In genomic region chr20:19658137-19658536, GRCh38 we compare ENCODE assay signal across 10 cellular contexts.
DNase-seq lines count a peak whose midpoint lies in the region; ATAC-seq and TF ChIP-seq lines count a peak whose summit lies in the region.
"Had no signal": no experiment of that assay in that cellular context is flagged by ENCODE, and none has a peak within 500 bp of the region (broad histone marks: within the 10 kb centered on the region; RNA-seq: fewer than 3 reads in every experiment).

No MANE protein-coding gene starts in this region.

- no peak for TF ChIP-seq POLR2A in GM18505 (IDR thresholded peaks at IDR 0.05; ENCODE audit: borderline replicate concordance, extremely low read depth, insufficient read depth, insufficient read length)

- no peaks in the 10 kb centered on the region for H3K9me3 Mint-ChIP-seq in activated T-cell treated with anti-CD3 and anti-CD28 coated beads, Interleukin-2, amount 50 U/mL, for 72 hours
- H3K9me3 Mint-ChIP-seq in glutamatergic neuron (ENCODE audit: unreplicated experiment) = peaks cover 3% of the 10 kb centered on the region

- no peak for DNase-seq in T-helper 17 cell
- DNase-seq in activated T-cell treated with anti-CD3 and anti-CD28 coated beads, Interleukin-2, amount 50 U/mL, for 72 hours = no peak
- no peak for DNase-seq in stimulated activated CD4-positive, alpha-beta T cell treated with anti-CD3 and anti-CD28 coated beads, Interleukin-4, amount 100 ng/mL, for 4 hours
- DNase-seq in NCI-H526 treated with DMSO at 0.1 percent for 48 hours (lab: John Stamatoyannopoulos, UW) = no peak
- DNase-seq in glutamatergic neuron = no peak
- DNase-seq: amygdala, mammary epithelial cell had no signal

- no peak overlapping the region for H3K27ac Mint-ChIP-seq in T-helper 17 cell
- no peak overlapping the region for H3K27ac Mint-ChIP-seq in activated T-cell treated with anti-CD3 and anti-CD28 coated beads, Interleukin-2, amount 50 U/mL, for 72 hours
- no peak overlapping the region for H3K27ac Mint-ChIP-seq in glutamatergic neuron (ENCODE audit: unreplicated experiment)

- H3K4me3 Mint-ChIP-seq in T-helper 17 cell = no peak overlapping the region
- peak overlapping the region in 1 of 2 donors; percentile 9 for H3K4me3 Mint-ChIP-seq in activated T-cell treated with anti-CD3 and anti-CD28 coated beads, Interleukin-2, amount 50 U/mL, for 72 hours
- no peak overlapping the region for H3K4me3 Mint-ChIP-seq in glutamatergic neuron (ENCODE audit: unreplicated experiment)

- peaks cover 2% of the 10 kb centered on the region for H3K4me1 Mint-ChIP-seq in T-helper 17 cell
- H3K4me1 Mint-ChIP-seq in activated T-cell treated with anti-CD3 and anti-CD28 coated beads, Interleukin-2, amount 50 U/mL, for 72 hours (ENCODE audit: low read depth) = no peaks in the 10 kb centered on the region
- peaks cover 16% of the 10 kb centered on the region for H3K4me1 Mint-ChIP-seq in glutamatergic neuron (ENCODE audit: low read depth, unreplicated experiment)

- H3K9me3 ChIP-seq in T-helper 17 cell (ENCODE audit: control insufficient read depth, low read length, poor library complexity, severe bottlenecking) = no peaks in the 10 kb centered on the region

- H3K36me3 Mint-ChIP-seq in T-helper 17 cell (ENCODE audit: low read depth) (no peaks in the 10 kb centered on the region), glutamatergic neuron (ENCODE audit: unreplicated experiment) (no peaks in the 10 kb centered on the region)
- no peaks in the 10 kb centered on the region for H3K36me3 Mint-ChIP-seq in activated T-cell treated with anti-CD3 and anti-CD28 coated beads, Interleukin-2, amount 50 U/mL, for 72 hours (ENCODE audit: insufficient read depth in 2 of 2)

- peaks cover 64% of the 10 kb centered on the region for H3K27me3 Mint-ChIP-seq in T-helper 17 cell
- peaks cover 25% of the 10 kb centered on the region for H3K27me3 Mint-ChIP-seq in activated T-cell treated with anti-CD3 and anti-CD28 coated beads, Interleukin-2, amount 50 U/mL, for 72 hours (ENCODE audit: low read depth)
- peaks cover 3% of the 10 kb centered on the region for H3K27me3 Mint-ChIP-seq in glutamatergic neuron (ENCODE audit: unreplicated experiment)

- TF ChIP-seq CTCF in glutamatergic neuron (IDR thresholded peaks at IDR 0.05; ENCODE audit: partially characterized antibody, unreplicated experiment) = no peak

- peak; percentile 71 for ATAC-seq in GM18505 (IDR thresholded peaks at IDR 0.05; ENCODE audit: unreplicated experiment)
- ATAC-seq in GM19463 (IDR thresholded peaks at IDR 0.05; ENCODE audit: unreplicated experiment) = peak; percentile 58
- peak; percentile 80 for ATAC-seq in HG03135 (IDR thresholded peaks at IDR 0.05; ENCODE audit: unreplicated experiment)
- peak; percentile 68 for ATAC-seq in T-helper 17 cell
- no peak for ATAC-seq in activated T-cell treated with anti-CD3 and anti-CD28 coated beads, Interleukin-2, amount 50 U/mL, for 72 hours (replicated peaks in 1 of 2)

Comparison
In these comparisons a context has a peak if more than half of its experiments do, and no peak if none do; other contexts are left out.
1. ATAC-seq: peak in GM18505 (single experiment), GM19463 (single experiment), HG03135 (single experiment) and T-helper 17 cell (single experiment); none in activated T-cell treated with anti-CD3 and anti-CD28 coated beads, Interleukin-2, amount 50 U/mL, for 72 hours (0 of 2).